ENCODE assay signal across 29 cellular contexts in genomic region chr3:6467186-6467585, GRCh38.
"Had no signal": no experiment of that assay in that cellular context is flagged by ENCODE, and none has a peak within 500 bp of the region (broad histone marks: within the 10 kb centered on the region; RNA-seq: fewer than 3 reads in every experiment).

No MANE protein-coding gene starts in this region.

- H3K9me3 ChIP-seq: colonic mucosa, esophagus squamous epithelium, gastrocnemius medialis, gastroesophageal sphincter, heart left ventricle had no signal

- H3K4me3 Mint-ChIP-seq: dendritic cell treated with granulocyte-macrophage colony-stimulating factor and Interleukin-4, amounts not matched to agents 40 ng/mL and 50 ng/mL, for 4 days; effector memory CD8-positive, alpha-beta T cell; endodermal cell had no signal

- H3K4me1 ChIP-seq: colonic mucosa, esophagus squamous epithelium, foreskin keratinocyte, gastrocnemius medialis, heart left ventricle, heart right ventricle had no signal

- H3K27ac ChIP-seq: colonic mucosa, coronary artery, dorsolateral prefrontal cortex, epithelial cell of prostate, esophagus muscularis mucosa, esophagus squamous epithelium, foreskin keratinocyte, gastrocnemius medialis, gastroesophageal sphincter, heart left ventricle, heart right ventricle, hepatocyte had no signal

- FAIRE-seq: colon, endometrium, endothelial cell of umbilical vein, frontal cortex had no signal

- H3K4me3 ChIP-seq: colonic mucosa, coronary artery, dorsolateral prefrontal cortex, esophagus muscularis mucosa, esophagus squamous epithelium, gastrocnemius medialis, gastroesophageal sphincter, heart left ventricle, heart right ventricle, hepatocyte had no signal

- H3K27ac Mint-ChIP-seq: dendritic cell treated with granulocyte-macrophage colony-stimulating factor and Interleukin-4, amounts not matched to agents 40 ng/mL and 50 ng/mL, for 4 days; effector memory CD8-positive, alpha-beta T cell; endodermal cell had no signal

- ATAC-seq: effector memory CD8-positive, alpha-beta T cell; esophagus mucosa; foreskin keratinocyte; gastrocnemius medialis; gastroesophageal sphincter; heart left ventricle; heart right ventricle had no signal

- H3K27me3 ChIP-seq: colonic mucosa, esophagus muscularis mucosa, esophagus squamous epithelium, foreskin keratinocyte, gastrocnemius medialis, gastroesophageal sphincter, heart left ventricle, heart right ventricle, hepatocyte had no signal

- DNase-seq: colonic mucosa; cortex of kidney; dermis blood vessel endothelial cell; dorsolateral prefrontal cortex; effector CD4-positive, alpha-beta T cell; effector memory CD4-positive, alpha-beta T cell; effector memory CD8-positive, alpha-beta T cell; endodermal cell; erythroblast; esophagus squamous epithelium; foreskin fibroblast; foreskin keratinocyte; foreskin melanocyte; gastrocnemius medialis; glutamatergic neuron; head of caudate nucleus; heart left ventricle; heart right ventricle had no signal

- H3K79me2 ChIP-seq: hepatocyte had no signal

- H3K9me3 Mint-ChIP-seq: endodermal cell had no signal

- H2AFZ ChIP-seq: hepatocyte had no signal

- H3K4me2 ChIP-seq: hepatocyte had no signal

- H3K27me3 Mint-ChIP-seq: dendritic cell treated with granulocyte-macrophage colony-stimulating factor and Interleukin-4, amounts not matched to agents 40 ng/mL and 50 ng/mL, for 4 days; effector memory CD8-positive, alpha-beta T cell had no signal

- H3K4me1 Mint-ChIP-seq: endodermal cell had no signal

- H3K36me3 ChIP-seq: colonic mucosa, esophagus muscularis mucosa, esophagus squamous epithelium, gastrocnemius medialis, gastroesophageal sphincter, heart left ventricle, heart right ventricle had no signal
